Comparison of ENCODE assay signal across 9 cellular contexts in genomic region chr4:139455187-139455586, GRCh38. TPM values are rescaled to one million over a fixed set of nuclear protein-coding genes. Genes with fewer than 3 reads are reported as not detected.
A peak's percentile ranks its signal among the peaks of the same experiment; 100 is the strongest.
DNase-seq lines count a peak whose midpoint lies in the region; ATAC-seq and TF ChIP-seq lines count a peak whose summit lies in the region.
"Had no signal": no experiment of that assay in that cellular context is flagged by ENCODE, and none has a peak within 500 bp of the region (broad histone marks: within the 10 kb centered on the region; RNA-seq: fewer than 3 reads in every experiment).

No MANE protein-coding gene starts in this region.

- peak overlapping the region; percentile 93 for H3K4me3 Mint-ChIP-seq in stimulated activated naive CD8-positive, alpha-beta T cell treated with anti-CD3 and anti-CD28 coated beads, Interleukin-15, Interleukin-2, amounts not matched to agents 100 ng/mL and 50 ng/mL, for 24 hours
- H3K4me3 Mint-ChIP-seq in brain: peak overlapping the region; percentile 92 to 99 (median 96)

- no peaks in the 10 kb centered on the region for H3K9me3 ChIP-seq in mucosa of rectum (ENCODE audit: control insufficient read depth in 2 of 2, low read length in 2 of 2)

- no peak for TF ChIP-seq CTCF in brain (conservative IDR thresholded peaks at IDR 0.05)

- DNase-seq in stimulated activated naive CD8-positive, alpha-beta T cell treated with anti-CD3 and anti-CD28 coated beads, Interleukin-15, Interleukin-2, amounts not matched to agents 100 U/mL and 50 U/mL, for 24 hours: no peak
- DNase-seq in HUDEP-2 (lab: John Stamatoyannopoulos, UW; ENCODE audit: unreplicated experiment in 76 of 76): no peak
- DNase-seq in NCI-H345 treated with DMSO at 0.1 percent for 48 hours (lab: John Stamatoyannopoulos, UW; ENCODE audit: unreplicated experiment): no peak
- no peak for DNase-seq in ACHN
- DNase-seq: NCI-H510A had no signal

- H3K27ac Mint-ChIP-seq in stimulated activated naive CD8-positive, alpha-beta T cell treated with anti-CD3 and anti-CD28 coated beads, Interleukin-15, Interleukin-2, amounts not matched to agents 100 ng/mL and 50 ng/mL, for 24 hours: no peak overlapping the region
- peak overlapping the region in 3 of 5 experiments; percentile 94 to 99 (median 94) for H3K27ac Mint-ChIP-seq in brain

- H3K36me3 ChIP-seq in mucosa of rectum (ENCODE audit: control insufficient read depth in 2 of 2, insufficient read depth in 2 of 2, low read length in 2 of 2): no peaks in the 10 kb centered on the region

- in situ Hi-C loops in ACHN (cut with HindIII; ENCODE audit: low pct_ligation_motif_present, low pct_unique_long_range_greater_than_20kb, low sequenced_read_pairs): no loop called here

- H3K27me3 ChIP-seq in mucosa of rectum (ENCODE audit: control insufficient read depth in 2 of 2, insufficient read depth in 2 of 2, low read length in 2 of 2): no peaks in the 10 kb centered on the region

- peaks cover 7% of the 10 kb centered on the region for H3K36me3 Mint-ChIP-seq in stimulated activated naive CD8-positive, alpha-beta T cell treated with anti-CD3 and anti-CD28 coated beads, Interleukin-15, Interleukin-2, amounts not matched to agents 100 ng/mL and 50 ng/mL, for 24 hours (ENCODE audit: low read depth)
- peaks cover 40% of the 10 kb centered on the region for H3K36me3 Mint-ChIP-seq in brain

- no peaks in the 10 kb centered on the region for H3K27me3 Mint-ChIP-seq in stimulated activated naive CD8-positive, alpha-beta T cell treated with anti-CD3 and anti-CD28 coated beads, Interleukin-15, Interleukin-2, amounts not matched to agents 100 ng/mL and 50 ng/mL, for 24 hours
- H3K27me3 Mint-ChIP-seq in brain: peaks cover 10% of the 10 kb centered on the region

- H3K4me3 ChIP-seq in mucosa of rectum (ENCODE audit: low read length in 2 of 2): peak overlapping the region; percentile 89 to 95

- no peaks in the 10 kb centered on the region for H3K9me3 Mint-ChIP-seq in stimulated activated naive CD8-positive, alpha-beta T cell treated with anti-CD3 and anti-CD28 coated beads, Interleukin-15, Interleukin-2, amounts not matched to agents 100 ng/mL and 50 ng/mL, for 24 hours
- H3K9me3 Mint-ChIP-seq in brain: peaks cover 0 to 3% (median 0%) of the 10 kb centered on the region in 5 experiments

- peak overlapping the region; percentile 100 for H3K27ac ChIP-seq in mucosa of rectum (ENCODE audit: low read depth in 2 of 2, low read length in 2 of 2)

- H3K4me1 Mint-ChIP-seq in stimulated activated naive CD8-positive, alpha-beta T cell treated with anti-CD3 and anti-CD28 coated beads, Interleukin-15, Interleukin-2, amounts not matched to agents 100 ng/mL and 50 ng/mL, for 24 hours (ENCODE audit: low read depth): peaks cover 73% of the 10 kb centered on the region
- H3K4me1 Mint-ChIP-seq in brain: peaks cover 68% of the 10 kb centered on the region

- no peak for ATAC-seq in stimulated activated naive CD8-positive, alpha-beta T cell treated with anti-CD3 and anti-CD28 coated beads, Interleukin-15, Interleukin-2, amounts not matched to agents 100 U/mL and 50 U/mL, for 24 hours
- no peak for ATAC-seq in activated CD4-positive, CD25-positive, alpha-beta regulatory T cell treated with anti-CD3 and anti-CD28 coated beads, Interleukin-2, amount 50 U/mL, for 24 hours

- H3K4me1 ChIP-seq in mucosa of rectum (ENCODE audit: control insufficient read depth in 2 of 2, insufficient read depth in 2 of 2, low read length in 2 of 2): peaks cover 26 to 31% of the 10 kb centered on the region in 2 donors

- peak overlapping the region; percentile 99 for H3K9ac ChIP-seq in mucosa of rectum (ENCODE audit: low read depth in 1 of 2, low read length in 2 of 2)

RNA-seq across cellular contexts. Expression of gene RAB33B, which starts 1.3 kb away (rescaled TPM):
- polyA plus RNA-seq in brain (ENCODE audit: insufficient read depth, low read depth, low replicate concordance): 1.7 TPM
